In the genomic region with DNA sequence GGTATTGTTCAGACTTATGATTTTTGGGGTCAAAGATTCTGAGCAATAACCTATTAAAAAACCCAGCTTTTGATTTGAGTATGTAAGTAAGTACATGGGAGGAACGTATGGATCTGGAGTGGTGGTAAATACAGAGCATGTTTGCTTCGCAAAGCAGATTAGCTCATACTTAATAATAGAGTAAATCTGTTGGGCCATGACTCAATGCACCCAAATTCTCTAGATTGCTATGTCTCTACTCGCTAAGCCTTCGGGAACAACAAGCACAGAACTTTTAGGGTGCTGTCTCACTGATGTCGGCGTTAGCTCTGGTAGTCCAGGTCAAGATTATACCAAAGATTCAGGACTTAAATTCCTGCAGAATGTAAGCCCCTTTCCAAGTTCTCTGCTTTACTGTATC, we compare ENCODE assay signal across 8 cellular contexts. TPM values are rescaled to one million over a fixed set of nuclear protein-coding genes. Genes with fewer than 3 reads are reported as not detected.
DNase-seq lines count a peak whose midpoint lies in the region; ATAC-seq and TF ChIP-seq lines count a peak whose summit lies in the region.

No MANE protein-coding gene starts in this region.

- WGBS in SK-N-SH (ENCODE audit: low lambda C conversion rate) = 38% methylated on average over 6 of the region's 6 CpGs

- H3K27ac Mint-ChIP-seq in activated CD8-positive, alpha-beta T cell treated with anti-CD3 and anti-CD28 coated beads, Interleukin-2, amount 10 ng/mL, durations not matched to agents 7 days and 5 days = no peak overlapping the region

- H3K27ac ChIP-seq in SK-N-SH (ENCODE audit: low read depth in 2 of 2, low read length in 1 of 2) = peak overlapping the region; percentile 82 to 92
- no peak overlapping the region for H3K27ac ChIP-seq in iPS-18a (ENCODE audit: low read length)
- H3K27ac ChIP-seq in substantia nigra (ENCODE audit: low read depth, low read length, poor library complexity, severe bottlenecking) = peak overlapping the region; percentile 55

- H4K20me1 ChIP-seq in SK-N-SH (ENCODE audit: insufficient read depth) = peaks cover 17% of the 10 kb centered on the region; the same call in 1 of the 2 replicates

- TF ChIP-seq EP300 in SK-N-SH (IDR thresholded peaks at IDR 0.05; ENCODE audit: borderline replicate concordance in 1 of 2, low read depth in 1 of 2, low read length in 1 of 2) = no peak

- H3K9me3 ChIP-seq in SK-N-SH (no peaks in the 10 kb centered on the region), iPS-18a (ENCODE audit: control insufficient read depth, low read depth, low read length) (no peaks in the 10 kb centered on the region)

- CTCF ChIA-PET in SK-N-SH (lab: Yijun Ruan, JAX) = interaction anchor here (1.0 to 1.7 kb wide), 3 partner anchors 13 to 230 kb away, joined by 4 read pairs; no protein-coding TSS in a partner anchor
- CTCF ChIA-PET in activated CD8-positive, alpha-beta T cell treated with anti-CD3 and anti-CD28 coated beads, Interleukin-2, amount 10 ng/mL, durations not matched to agents 7 days and 5 days (lab: Charles Lee) = interaction anchor here (1.3 to 2.0 kb wide), 2 partner anchors 30 to 410 kb away, joined by 3 to 5 read pairs; no protein-coding TSS in a partner anchor

- ATAC-seq in SK-N-SH treated with all-trans-retinoic acid at 6 μM for 48 hours = no peak
- no peak for ATAC-seq in activated CD8-positive, alpha-beta T cell treated with anti-CD3 and anti-CD28 coated beads, Interleukin-2, amount 10 ng/mL, durations not matched to agents 7 days and 5 days

- H3K79me2 ChIP-seq in SK-N-SH (ENCODE audit: insufficient read depth) = peaks cover 39% of the 10 kb centered on the region

- H3K36me3 ChIP-seq in SK-N-SH (replicated peaks in 1 of 2; ENCODE audit: control insufficient read depth in 1 of 2, insufficient read depth in 2 of 2, low read length in 1 of 2) = peaks cover 11 to 19% of the 10 kb centered on the region in 2 experiments
- peaks cover 8% of the 10 kb centered on the region for H3K36me3 ChIP-seq in iPS-18a (ENCODE audit: control insufficient read depth, low read depth, low read length)

- H3K27me3 ChIP-seq in SK-N-SH (ENCODE audit: insufficient read depth) (no peaks in the 10 kb centered on the region), iPS-18a (ENCODE audit: control insufficient read depth, insufficient read depth, low read length) (no peaks in the 10 kb centered on the region)

- H2AFZ ChIP-seq in SK-N-SH (ENCODE audit: low read depth) = peak overlapping the region; percentile 83

- peak overlapping the region; percentile 83 for H3K4me3 Mint-ChIP-seq in activated CD8-positive, alpha-beta T cell treated with anti-CD3 and anti-CD28 coated beads, Interleukin-2, amount 10 ng/mL, durations not matched to agents 7 days and 5 days

- H3K4me1 Mint-ChIP-seq in activated CD8-positive, alpha-beta T cell treated with anti-CD3 and anti-CD28 coated beads, Interleukin-2, amount 10 ng/mL, durations not matched to agents 7 days and 5 days (ENCODE audit: low read depth) = peaks cover 31% of the 10 kb centered on the region

- TF ChIP-seq RAD21 in SK-N-SH (IDR thresholded peaks at IDR 0.05; ENCODE audit: low read length) = no peak

- peak overlapping the region; percentile 77 for H3K9ac ChIP-seq in SK-N-SH
- H3K9ac ChIP-seq in iPS-18a (ENCODE audit: low read length) = peak overlapping the region; percentile 58

- no peak for TF ChIP-seq CTCF in SK-N-SH (IDR thresholded peaks at IDR 0.05)

- POLR2A ChIA-PET in SK-N-SH (lab: Yijun Ruan, JAX) = interaction anchor here (0.6 to 1.1 kb wide), 3 partner anchors 16 to 1187 kb away, joined by 3 to 5 read pairs (median 4); a partner anchor contains a TSS
- POLR2A ChIA-PET in activated CD8-positive, alpha-beta T cell treated with anti-CD3 and anti-CD28 coated beads, Interleukin-2, amount 10 ng/mL, durations not matched to agents 7 days and 5 days (lab: Charles Lee) = interaction anchor here (0.6 to 1.4 kb wide), 4 partner anchors 30 to 814 kb away, joined by 3 read pairs; a partner anchor contains a TSS

- peak overlapping the region; percentile 93 to 100 for H3K4me3 ChIP-seq in SK-N-SH (ENCODE audit: low read depth in 2 of 2, low read length in 1 of 2)
- peak overlapping the region; percentile 96 for H3K4me3 ChIP-seq in iPS-18a (ENCODE audit: low read length)

- H3K4me1 ChIP-seq in SK-N-SH (ENCODE audit: control insufficient read depth in 1 of 2, insufficient read depth in 2 of 2, low read depth in 1 of 2, low read length in 1 of 2) (peaks cover 0 to 18% of the 10 kb centered on the region in 2 experiments; a peak in 3 of 4 replicates), iPS-18a (ENCODE audit: control insufficient read depth, low read depth, low read length) (peaks cover 10% of the 10 kb centered on the region)

- H3K36me3 Mint-ChIP-seq in activated CD8-positive, alpha-beta T cell treated with anti-CD3 and anti-CD28 coated beads, Interleukin-2, amount 10 ng/mL, durations not matched to agents 7 days and 5 days (ENCODE audit: low read depth) = peaks cover 4% of the 10 kb centered on the region

- DNase-seq in SK-N-SH (peak; percentile 14), substantia nigra (lab: John Stamatoyannopoulos, UW) (no peak), NCI-H748 treated with DMSO at 0.1 percent for 48 hours (lab: John Stamatoyannopoulos, UW) (no peak), hippocampal formation (lab: John Stamatoyannopoulos, UW) (no peak)
- DNase-seq in activated CD8-positive, alpha-beta T cell treated with anti-CD3 and anti-CD28 coated beads, Interleukin-2, amount 10 ng/mL, durations not matched to agents 7 days and 5 days = no peak
- no peak for DNase-seq in stimulated activated CD4-positive, alpha-beta T cell treated with anti-CD3 and anti-CD28 coated beads, Interleukin-2, amount 100 ng/mL, for 48 hours

- peak overlapping the region; percentile 91 for H3K4me2 ChIP-seq in SK-N-SH

- H3K9me3 Mint-ChIP-seq in activated CD8-positive, alpha-beta T cell treated with anti-CD3 and anti-CD28 coated beads, Interleukin-2, amount 10 ng/mL, durations not matched to agents 7 days and 5 days (ENCODE audit: insufficient read depth) = no peaks in the 10 kb centered on the region

- no peaks in the 10 kb centered on the region for H3K9me2 ChIP-seq in SK-N-SH

- H3K27me3 Mint-ChIP-seq in activated CD8-positive, alpha-beta T cell treated with anti-CD3 and anti-CD28 coated beads, Interleukin-2, amount 10 ng/mL, durations not matched to agents 7 days and 5 days (ENCODE audit: low read depth) = peaks cover 12% of the 10 kb centered on the region

- no peaks in the 10 kb centered on the region for H3F3A ChIP-seq in SK-N-SH (replicated peaks; ENCODE audit: insufficient read depth)

TF ChIP-seq in SK-N-SH, 30 proteins besides CTCF, POLR2A, EP300 and RAD21:
- TF ChIP-seq TAF1 (IDR thresholded peaks at IDR 0.05; ENCODE audit: borderline replicate concordance, low read depth, low read length) = no peak
- no peak for TF ChIP-seq FOSL2 (IDR thresholded peaks at IDR 0.05; ENCODE audit: borderline replicate concordance, low read depth)
- no peak for TF ChIP-seq FOXJ3 (CRISPR knock-in tag; IDR thresholded peaks at IDR 0.05)

TF ChIP-seq in SK-N-SH treated with all-trans-retinoic acid at 6 μM for 48 hours, 23 proteins besides CTCF, POLR2A, EP300 and RAD21:
- TF ChIP-seq TOX (CRISPR knock-in tag; IDR thresholded peaks at IDR 0.05; ENCODE audit: borderline replicate concordance) (no peak), ESRRG (CRISPR knock-in tag; IDR thresholded peaks at IDR 0.05) (no peak), GLIS3 (CRISPR knock-in tag; IDR thresholded peaks at IDR 0.05) (no peak), ZFP30 (CRISPR knock-in tag; IDR thresholded peaks at IDR 0.05) (no peak), ZNF8 (CRISPR knock-in tag; IDR thresholded peaks at IDR 0.05) (no peak), BACH2 (CRISPR knock-in tag; IDR thresholded peaks at IDR 0.05; ENCODE audit: borderline replicate concordance) (no peak)
- TF ChIP-seq, protein P1, sequence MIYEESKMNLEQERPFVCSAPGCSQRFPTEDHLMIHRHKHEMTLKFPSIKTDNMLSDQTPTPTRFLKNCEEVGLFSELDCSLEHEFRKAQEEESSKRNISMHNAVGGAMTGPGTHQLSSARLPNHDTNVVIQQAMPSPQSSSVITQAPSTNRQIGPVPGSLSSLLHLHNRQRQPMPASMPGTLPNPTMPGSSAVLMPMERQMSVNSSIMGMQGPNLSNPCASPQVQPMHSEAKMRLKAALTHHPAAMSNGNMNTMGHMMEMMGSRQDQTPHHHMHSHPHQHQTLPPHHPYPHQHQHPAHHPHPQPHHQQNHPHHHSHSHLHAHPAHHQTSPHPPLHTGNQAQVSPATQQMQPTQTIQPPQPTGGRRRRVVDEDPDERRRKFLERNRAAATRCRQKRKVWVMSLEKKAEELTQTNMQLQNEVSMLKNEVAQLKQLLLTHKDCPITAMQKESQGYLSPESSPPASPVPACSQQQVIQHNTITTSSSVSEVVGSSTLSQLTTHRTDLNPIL (CRISPR knock-in tag; IDR thresholded peaks at IDR 0.05; ENCODE audit: low read depth) = no peak
- TF ChIP-seq, protein P2, sequence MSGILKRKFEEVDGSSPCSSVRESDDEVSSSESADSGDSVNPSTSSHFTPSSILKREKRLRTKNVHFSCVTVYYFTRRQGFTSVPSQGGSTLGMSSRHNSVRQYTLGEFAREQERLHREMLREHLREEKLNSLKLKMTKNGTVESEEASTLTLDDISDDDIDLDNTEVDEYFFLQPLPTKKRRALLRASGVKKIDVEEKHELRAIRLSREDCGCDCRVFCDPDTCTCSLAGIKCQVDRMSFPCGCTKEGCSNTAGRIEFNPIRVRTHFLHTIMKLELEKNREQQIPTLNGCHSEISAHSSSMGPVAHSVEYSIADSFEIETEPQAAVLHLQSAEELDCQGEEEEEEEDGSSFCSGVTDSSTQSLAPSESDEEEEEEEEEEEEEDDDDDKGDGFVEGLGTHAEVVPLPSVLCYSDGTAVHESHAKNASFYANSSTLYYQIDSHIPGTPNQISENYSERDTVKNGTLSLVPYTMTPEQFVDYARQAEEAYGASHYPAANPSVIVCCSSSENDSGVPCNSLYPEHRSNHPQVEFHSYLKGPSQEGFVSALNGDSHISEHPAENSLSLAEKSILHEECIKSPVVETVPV (CRISPR knock-in tag; IDR thresholded peaks at IDR 0.05) = no peak

RNA-seq across cellular contexts. Expression of a gene that starts 0.8 kb away (rescaled TPM):
- polyA plus RNA-seq in SK-N-SH (2012; rRNA removed) = 23.2 and 23.7 TPM in 2 replicates
- polyA plus RNA-seq in SK-N-SH (2012; cell fraction: cytosol; rRNA removed) = 28.6 and 29.2 TPM in 2 replicates
- 19.3 and 21.9 TPM in 2 replicates for polyA plus RNA-seq in SK-N-SH (2012; cell fraction: nucleus; rRNA removed)
- total RNA-seq in activated CD8-positive, alpha-beta T cell treated with anti-CD3 and anti-CD28 coated beads, Interleukin-2, amount 10 ng/mL, durations not matched to agents 7 days and 5 days = 1 to 10 TPM; 8.0 TPM
